Comparison of ENCODE assay signal across 26 cellular contexts in the genomic region with DNA sequence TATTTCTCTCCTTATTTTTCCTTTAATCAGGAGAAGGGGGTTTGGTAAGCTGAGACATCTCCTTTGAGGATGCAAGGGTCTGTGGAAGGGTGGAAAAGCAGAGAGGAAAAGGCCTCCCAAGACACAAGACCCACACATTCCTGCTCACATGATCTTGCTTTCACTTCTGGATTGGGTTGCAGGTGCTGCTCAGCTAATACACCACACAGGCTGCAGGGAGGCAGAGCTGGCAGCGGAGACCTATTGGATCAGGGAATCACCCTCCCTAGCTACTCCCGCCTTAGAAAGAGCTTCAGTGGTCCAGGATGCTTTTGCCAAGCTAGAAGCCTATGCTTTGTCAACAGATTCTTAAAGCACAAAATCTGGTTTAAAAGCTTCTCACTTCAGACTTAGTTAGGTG.
"Had no signal": no experiment of that assay in that cellular context is flagged by ENCODE, and none has a peak within 500 bp of the region (broad histone marks: within the 10 kb centered on the region; RNA-seq: fewer than 3 reads in every experiment).

No MANE protein-coding gene starts in this region.

- ATAC-seq: left cardiac atrium; left lung; lower lobe of right lung; natural killer cell; right lobe of liver; stimulated activated naive B cell treated with anti-CD40 and anti-IgM and Interleukin-4, amounts not matched to agents 10 μg/mL and 1 μg/mL and 100 μg/mL, for 72 hours; stimulated activated naive CD8-positive, alpha-beta T cell treated with anti-CD3 and anti-CD28 coated beads, Interleukin-15, Interleukin-2, amounts not matched to agents 100 U/mL and 50 U/mL, for 24 hours had no signal

- H3K9me3 Mint-ChIP-seq: mesothelial cell of epicardium; naive B cell; natural killer cell; nephron progenitor cell; stimulated activated naive B cell treated with anti-CD40 and anti-IgM and Interleukin-4, amounts not matched to agents 10 μg/mL and 1 μg/mL and 100 μg/mL, for 72 hours had no signal

- H3K4me3 Mint-ChIP-seq: mesothelial cell of epicardium; naive B cell; natural killer cell; nephron progenitor cell; stimulated activated naive B cell treated with anti-CD40 and anti-IgM and Interleukin-4, amounts not matched to agents 10 μg/mL and 1 μg/mL and 100 μg/mL, for 72 hours had no signal

- DNase-seq: hippocampal formation; kidney glomerular epithelial cell; left cardiac atrium; left lung; lower lobe of right lung; mammary epithelial cell; mesenchymal stem cell; naive B cell; natural killer cell; nephron progenitor cell; ovary; right lobe of liver; stimulated activated CD4-positive, alpha-beta T cell treated with anti-CD3 and anti-CD28 coated beads, Interleukin-1b, Interleukin-23, amount 100 ng/mL, for 48 hours; stimulated activated CD4-positive, alpha-beta T cell treated with anti-CD3 and anti-CD28 coated beads, Interleukin-2, amount 100 ng/mL, for 48 hours; stimulated activated naive B cell treated with anti-CD40 and anti-IgM and Interleukin-4, amounts not matched to agents 10 μg/mL and 1 μg/mL and 100 μg/mL, for 72 hours; stimulated activated naive CD8-positive, alpha-beta T cell treated with anti-CD3 and anti-CD28 coated beads, Interleukin-15, Interleukin-2, amounts not matched to agents 100 U/mL and 50 U/mL, for 24 hours; stomach; testis; thyroid gland; transverse colon; upper lobe of left lung had no signal

- H3K4me3 ChIP-seq: left lung, lower lobe of right lung, ovary, right atrium auricular region, right lobe of liver, smooth muscle cell, stomach, testis, thyroid gland, transverse colon, upper lobe of left lung, vagina had no signal

- H3K4me1 ChIP-seq: left lung, lower lobe of right lung, right atrium auricular region, right lobe of liver, stomach, testis, thyroid gland, transverse colon, upper lobe of left lung, vagina had no signal

- H3K4me1 Mint-ChIP-seq: mesothelial cell of epicardium; naive B cell; nephron progenitor cell; stimulated activated naive B cell treated with anti-CD40 and anti-IgM and Interleukin-4, amounts not matched to agents 10 μg/mL and 1 μg/mL and 100 μg/mL, for 72 hours had no signal

- H3K27ac Mint-ChIP-seq: mesothelial cell of epicardium; naive B cell; natural killer cell; nephron progenitor cell; progenitor cell of endocrine pancreas; stimulated activated naive B cell treated with anti-CD40 and anti-IgM and Interleukin-4, amounts not matched to agents 10 μg/mL and 1 μg/mL and 100 μg/mL, for 72 hours had no signal

- H3K4me2 ChIP-seq: smooth muscle cell had no signal

- H3K9me3 ChIP-seq: left lung, lower lobe of right lung, ovary, right atrium auricular region, right lobe of liver, stomach, testis, thyroid gland, transverse colon, upper lobe of left lung, vagina had no signal

- H3K27me3 ChIP-seq: ovary, right atrium auricular region, right lobe of liver, stomach, testis, thyroid gland, transverse colon, upper lobe of left lung, vagina had no signal

- H3K36me3 ChIP-seq: left lung, lower lobe of right lung, ovary, right atrium auricular region, right lobe of liver, stomach, thyroid gland, transverse colon, upper lobe of left lung, vagina had no signal

- H3K27me3 Mint-ChIP-seq: progenitor cell of endocrine pancreas had no signal

- H3K36me3 Mint-ChIP-seq: mesothelial cell of epicardium; naive B cell; natural killer cell; stimulated activated naive B cell treated with anti-CD40 and anti-IgM and Interleukin-4, amounts not matched to agents 10 μg/mL and 1 μg/mL and 100 μg/mL, for 72 hours had no signal

- H3K27ac ChIP-seq: left lung, lower lobe of right lung, ovary, right atrium auricular region, right lobe of liver, stomach, testis, thyroid gland, transverse colon, upper lobe of left lung, vagina had no signal
